In the genomic region with DNA sequence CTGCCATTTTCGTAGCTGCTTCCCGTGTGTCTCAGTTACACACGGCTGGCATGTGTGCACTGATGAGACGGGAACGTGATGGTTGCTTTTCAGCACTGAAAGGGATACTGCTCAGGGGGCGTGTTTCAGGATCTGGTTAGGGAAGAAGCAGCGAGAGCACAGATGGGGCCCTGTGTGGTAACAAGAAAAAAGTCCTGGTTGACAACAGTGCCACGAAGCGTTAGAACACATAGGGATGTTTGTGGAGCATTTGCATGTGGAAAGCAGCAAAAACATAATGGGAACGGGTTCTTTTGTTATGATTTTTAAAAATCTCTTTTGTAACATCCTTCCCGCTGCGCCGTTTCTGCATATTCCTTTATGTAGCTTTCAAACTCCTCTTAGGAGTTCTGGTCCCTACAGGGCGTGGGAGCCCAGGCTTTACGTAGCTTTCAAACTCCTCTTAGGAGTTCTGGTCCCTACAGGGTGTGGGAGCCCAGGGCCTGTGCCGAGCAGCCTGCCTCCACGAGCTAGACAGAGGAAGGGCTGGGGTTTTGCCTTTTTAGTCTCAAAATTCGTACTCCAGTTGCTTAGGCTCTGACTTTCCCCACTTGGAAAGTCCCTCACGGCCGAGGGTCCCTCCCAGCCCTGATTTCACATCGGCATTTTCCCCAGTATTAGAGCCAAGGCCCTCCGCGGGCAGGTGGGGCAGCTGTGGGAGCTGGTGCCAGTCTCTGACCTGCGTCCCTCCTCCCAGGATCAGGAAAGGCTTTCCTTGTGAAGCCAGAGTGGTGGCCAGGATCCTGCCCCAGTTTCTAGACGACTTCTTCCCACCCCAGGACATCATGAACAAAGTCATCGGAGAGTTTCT, we compare ENCODE assay signal across 21 cellular contexts. TPM values are rescaled to one million over a fixed set of nuclear protein-coding genes. Genes with fewer than 3 reads are reported as not detected.
"Had no signal": no experiment of that assay in that cellular context is flagged by ENCODE, and none has a peak within 500 bp of the region (broad histone marks: within the 10 kb centered on the region; RNA-seq: fewer than 3 reads in every experiment).

No MANE protein-coding gene starts in this region.

- H3K27me3 Mint-ChIP-seq: activated CD4-positive, alpha-beta T cell treated with anti-CD3 and anti-CD28 coated beads, Interleukin-2, amount 10 ng/mL, durations not matched to agents 7 days and 5 days; activated naive CD8-positive, alpha-beta T cell treated with anti-CD3 and anti-CD28 coated beads for 36 hours; dendritic cell treated with granulocyte-macrophage colony-stimulating factor and Interleukin-4, amounts not matched to agents 40 ng/mL and 50 ng/mL, for 4 days; effector memory CD8-positive, alpha-beta T cell; memory B cell; naive thymus-derived CD4-positive, alpha-beta T cell; stimulated activated memory B cell treated with anti-CD40 and anti-IgM and Interleukin-4, amounts not matched to agents 10 μg/mL and 1 μg/mL and 100 μg/mL, for 72 hours had no signal

- H3K27me3 ChIP-seq: heart left ventricle, tibial nerve, vagina had no signal

- H3K27ac ChIP-seq: heart left ventricle, tibial nerve, vagina had no signal

- H3K4me3 ChIP-seq: heart left ventricle, mucosa of descending colon, tibial nerve, vagina had no signal

- DNase-seq: activated CD4-positive, alpha-beta T cell treated with anti-CD3 and anti-CD28 coated beads, Interleukin-2, amount 10 ng/mL, durations not matched to agents 7 days and 5 days; activated CD4-positive, CD25-positive, alpha-beta regulatory T cell; activated CD8-positive, alpha-beta memory T cell treated with anti-CD3 and anti-CD28 coated beads, Interleukin-2, amount 50 U/mL, for 48 hours; activated gamma-delta T cell; activated naive CD8-positive, alpha-beta T cell treated with anti-CD3 and anti-CD28 coated beads for 36 hours; activated T-cell treated with anti-CD3 and anti-CD28 coated beads, Interleukin-2, amount 50 U/mL, for 72 hours; cerebellar nuclear complex; effector memory CD8-positive, alpha-beta T cell; kidney; left ventricle myocardium superior; naive thymus-derived CD4-positive, alpha-beta T cell; stimulated activated CD4-positive, alpha-beta T cell treated with anti-CD3 and anti-CD28 coated beads, Interleukin-2, amount 100 ng/mL, for 48 hours had no signal

- H3K4me3 Mint-ChIP-seq: activated CD4-positive, alpha-beta T cell treated with anti-CD3 and anti-CD28 coated beads, Interleukin-2, amount 10 ng/mL, durations not matched to agents 7 days and 5 days; activated naive CD8-positive, alpha-beta T cell treated with anti-CD3 and anti-CD28 coated beads for 36 hours; activated T-cell treated with anti-CD3 and anti-CD28 coated beads, Interleukin-2, amount 50 U/mL, for 72 hours; dendritic cell treated with granulocyte-macrophage colony-stimulating factor and Interleukin-4, amounts not matched to agents 40 ng/mL and 50 ng/mL, for 4 days; effector memory CD8-positive, alpha-beta T cell; memory B cell; naive thymus-derived CD4-positive, alpha-beta T cell; stimulated activated memory B cell treated with anti-CD40 and anti-IgM and Interleukin-4, amounts not matched to agents 10 μg/mL and 1 μg/mL and 100 μg/mL, for 72 hours; T-helper 2 cell treated with Interferon-gamma antibody and Interleukin-4, amounts not matched to agents 5 μg/mL and 100 μg/mL, for 36 hours had no signal

- ATAC-seq: activated T-cell treated with anti-CD3 and anti-CD28 coated beads, Interleukin-2, amount 50 U/mL, for 72 hours; effector memory CD8-positive, alpha-beta T cell; heart left ventricle; left ventricle myocardium superior; mucosa of descending colon; naive thymus-derived CD4-positive, alpha-beta T cell; stimulated activated memory B cell treated with anti-CD40 and anti-IgM and Interleukin-4, amounts not matched to agents 10 μg/mL and 1 μg/mL and 100 μg/mL, for 72 hours had no signal

- H3K9me3 Mint-ChIP-seq: activated CD4-positive, alpha-beta T cell treated with anti-CD3 and anti-CD28 coated beads, Interleukin-2, amount 10 ng/mL, durations not matched to agents 7 days and 5 days; activated naive CD8-positive, alpha-beta T cell treated with anti-CD3 and anti-CD28 coated beads for 36 hours; activated T-cell treated with anti-CD3 and anti-CD28 coated beads, Interleukin-2, amount 50 U/mL, for 72 hours; dendritic cell treated with granulocyte-macrophage colony-stimulating factor and Interleukin-4, amounts not matched to agents 40 ng/mL and 50 ng/mL, for 4 days; effector memory CD8-positive, alpha-beta T cell; memory B cell; stimulated activated memory B cell treated with anti-CD40 and anti-IgM and Interleukin-4, amounts not matched to agents 10 μg/mL and 1 μg/mL and 100 μg/mL, for 72 hours; T-helper 2 cell treated with Interferon-gamma antibody and Interleukin-4, amounts not matched to agents 5 μg/mL and 100 μg/mL, for 36 hours had no signal

- H3K27ac Mint-ChIP-seq: activated CD4-positive, alpha-beta T cell treated with anti-CD3 and anti-CD28 coated beads, Interleukin-2, amount 10 ng/mL, durations not matched to agents 7 days and 5 days; activated naive CD8-positive, alpha-beta T cell treated with anti-CD3 and anti-CD28 coated beads for 36 hours; activated T-cell treated with anti-CD3 and anti-CD28 coated beads, Interleukin-2, amount 50 U/mL, for 72 hours; dendritic cell treated with granulocyte-macrophage colony-stimulating factor and Interleukin-4, amounts not matched to agents 40 ng/mL and 50 ng/mL, for 4 days; memory B cell; stimulated activated memory B cell treated with anti-CD40 and anti-IgM and Interleukin-4, amounts not matched to agents 10 μg/mL and 1 μg/mL and 100 μg/mL, for 72 hours; T-helper 2 cell treated with Interferon-gamma antibody and Interleukin-4, amounts not matched to agents 5 μg/mL and 100 μg/mL, for 36 hours had no signal

- H3K9me3 ChIP-seq: heart left ventricle, mucosa of descending colon, tibial nerve, vagina had no signal

RNA-seq across cellular contexts. Expression of gene MSANTD1, which starts 11.0 kb away (rescaled TPM):
- total RNA-seq: epithelial cell of proximal tubule had no signal
- polyA plus RNA-seq: naive thymus-derived CD4-positive, alpha-beta T cell had no signal
